ENCODE assay signal across 8 cellular contexts in genomic region chr4:88600129-88600849, GRCh38. TPM values are rescaled to one million over a fixed set of nuclear protein-coding genes. Genes with fewer than 3 reads are reported as not detected.
DNase-seq lines count a peak whose midpoint lies in the region; ATAC-seq and TF ChIP-seq lines count a peak whose summit lies in the region.

No MANE protein-coding gene starts in this region.

- peaks cover 13 to 18% of the 10 kb centered on the region in 2 experiments for H3K4me1 ChIP-seq in neutrophil (ENCODE audit: control insufficient read depth in 1 of 2, insufficient read depth in 1 of 2, low read depth in 1 of 2, low read length in 1 of 2)

- peak overlapping the region; percentile 0 for H3K27ac ChIP-seq in neutrophil

- peak overlapping the region; percentile 45 to 61 for H3K4me3 Mint-ChIP-seq in effector memory CD8-positive, alpha-beta T cell

- H3K36me3 ChIP-seq in neutrophil: peaks cover 54% of the 10 kb centered on the region

- H3K27ac Mint-ChIP-seq in effector memory CD8-positive, alpha-beta T cell: peak overlapping the region; percentile 59 to 87

- H3K4me3 ChIP-seq in neutrophil (ENCODE audit: low read depth in 1 of 2, low read length in 1 of 2): no peak overlapping the region

- no peaks in the 10 kb centered on the region for H3K27me3 ChIP-seq in neutrophil

- TF ChIP-seq CTCF in neutrophil (IDR thresholded peaks at IDR 0.05): no peak

- H3K9me3 Mint-ChIP-seq in effector memory CD8-positive, alpha-beta T cell: no peaks in the 10 kb centered on the region

- peaks cover 26 to 61% of the 10 kb centered on the region in 2 donors for H3K4me1 Mint-ChIP-seq in effector memory CD8-positive, alpha-beta T cell (ENCODE audit: low read depth in 2 of 2)

- DNase-seq in AG20443 (ENCODE audit: low spot score): peak; percentile 40
- DNase-seq in M059J (ENCODE audit: low read depth): peak; percentile 84
- DNase-seq in effector memory CD8-positive, alpha-beta T cell: no peak
- no peak for DNase-seq in NCI-H128 (lab: John Stamatoyannopoulos, UW; ENCODE audit: unreplicated experiment)
- no peak for DNase-seq in midbrain (lab: John Stamatoyannopoulos, UW)

- ATAC-seq in effector memory CD8-positive, alpha-beta T cell (replicated peaks): peak; percentile 65
- ATAC-seq in GM21723 (IDR thresholded peaks at IDR 0.05; ENCODE audit: unreplicated experiment) (no peak), GM21737 (IDR thresholded peaks at IDR 0.05; ENCODE audit: unreplicated experiment) (no peak)

- H3K27me3 Mint-ChIP-seq in effector memory CD8-positive, alpha-beta T cell: no peaks in the 10 kb centered on the region

- no peaks in the 10 kb centered on the region for H3K9me3 ChIP-seq in neutrophil

- H3K36me3 Mint-ChIP-seq in effector memory CD8-positive, alpha-beta T cell (ENCODE audit: insufficient read depth): peaks cover 12% of the 10 kb centered on the region

RNA-seq across cellular contexts. Expression of gene HERC3, which starts 8.0 kb away (rescaled TPM):
- 5.1 and 8.6 TPM in 2 replicates for total RNA-seq in M059J (2014; rRNA removed; shearing (Covaris generic))

Comparison
In these comparisons a context has a peak if more than half of its experiments do, and no peak if none do; other contexts are left out.
1. DNase-seq: peak in AG20443 (single experiment) and M059J (single experiment); none in effector memory CD8-positive, alpha-beta T cell (0 of 3), NCI-H128 (single experiment) and midbrain (single experiment).